19 cellular contexts compared by ENCODE assay signal in genomic region chr3:160459450-160459970, GRCh38. TPM values are rescaled to one million over a fixed set of nuclear protein-coding genes. Genes with fewer than 3 reads are reported as not detected.
DNase-seq lines count a peak whose midpoint lies in the region; ATAC-seq and TF ChIP-seq lines count a peak whose summit lies in the region.
"Had no signal": no experiment of that assay in that cellular context is flagged by ENCODE, and none has a peak within 500 bp of the region (broad histone marks: within the 10 kb centered on the region; RNA-seq: fewer than 3 reads in every experiment).

No MANE protein-coding gene starts in this region.

- CTCF ChIA-PET in HEK293 (lab: Yijun Ruan, JAX) = interaction anchor here (0.6 kb wide), 1 partner anchor 13 kb away, joined by 3 read pairs; no protein-coding TSS in a partner anchor

- H2BK15ac ChIP-seq in neuronal stem cell (ENCODE audit: low read length) = no peak overlapping the region

- H3K14ac ChIP-seq in neuronal stem cell (ENCODE audit: low read length) = no peak overlapping the region

- no peak overlapping the region for H3K4ac ChIP-seq in neuronal stem cell (ENCODE audit: low read length)

- no peak for TF ChIP-seq CTCF in HEK293 (tag by site-specific recombination; IDR thresholded peaks at IDR 0.05)
- TF ChIP-seq CTCF in upper lobe of right lung (IDR thresholded peaks at IDR 0.05) = no peak

- H3K4me3 Mint-ChIP-seq in activated T-helper 17 cell treated with anti-CD3 and anti-CD28 coated beads, Interleukin-2, amount 50 U/mL, for 72 hours = no peak overlapping the region
- H3K4me3 Mint-ChIP-seq: B cell; CD4-positive, CD25-positive, alpha-beta regulatory T cell; CD8-positive, alpha-beta T cell; GM23338; H9; HFFc6 had no signal

- H3K79me1 ChIP-seq in neuronal stem cell (ENCODE audit: low read depth, low read length) = no peaks in the 10 kb centered on the region

- no peak overlapping the region for H3K18ac ChIP-seq in neuronal stem cell (ENCODE audit: low read length)

- H3K36me3 ChIP-seq in HEK293 (ENCODE audit: control insufficient read depth in 2 of 2, insufficient read depth in 1 of 2, low read length in 2 of 2) (no peaks in the 10 kb centered on the region), neuronal stem cell (replicated peaks in 1 of 2; ENCODE audit: control insufficient read depth in 2 of 2, insufficient read depth in 2 of 2, low read length in 2 of 2) (no peaks in the 10 kb centered on the region), upper lobe of right lung (no peaks in the 10 kb centered on the region)
- H3K36me3 ChIP-seq: BLaER1 had no signal

- intact Hi-C loops in upper lobe of right lung (cut with DNase I) = no loop called here

- H4K8ac ChIP-seq in neuronal stem cell (ENCODE audit: low read depth, low read length) = no peak overlapping the region

- no peak for ATAC-seq in activated T-helper 17 cell treated with anti-CD3 and anti-CD28 coated beads, Interleukin-2, amount 50 U/mL, for 72 hours (replicated peaks)
- ATAC-seq in upper lobe of right lung = no peak
- ATAC-seq: CD8-positive, alpha-beta T cell; GM23338 had no signal

- no peaks in the 10 kb centered on the region for H3K4me1 Mint-ChIP-seq in activated T-helper 17 cell treated with anti-CD3 and anti-CD28 coated beads, Interleukin-2, amount 50 U/mL, for 72 hours
- H3K4me1 Mint-ChIP-seq: B cell had no signal

- H3K4me2 ChIP-seq in neuronal stem cell (ENCODE audit: insufficient read depth, low read length, poor library complexity, severe bottlenecking) = no peak overlapping the region
- H3K4me2 ChIP-seq: BLaER1, GM23338 had no signal

- peak overlapping the region; percentile 17 for H2AK5ac ChIP-seq in neuronal stem cell (ENCODE audit: low read depth, low read length)

- H2AFZ ChIP-seq in neuronal stem cell (ENCODE audit: low read length) = no peak overlapping the region
- H2AFZ ChIP-seq: GM23338 had no signal

- POLR2A ChIA-PET in HEK293 (lab: Yijun Ruan, JAX) = interaction anchor here (2.9 kb wide), 1 partner anchor 10 kb away, joined by 13 read pairs; the partner anchor contains the start of gene TRIM59

- no peak overlapping the region for H4K91ac ChIP-seq in neuronal stem cell (ENCODE audit: low read depth, low read length, poor library complexity)

- H2BK120ac ChIP-seq in neuronal stem cell (ENCODE audit: low read depth, low read length) = no peak overlapping the region

- H3K4me3 ChIP-seq in HEK293 (ENCODE audit: low read depth, low read length) (no peak overlapping the region), neuronal stem cell (ENCODE audit: low read length in 2 of 2) (no peak overlapping the region), upper lobe of right lung (no peak overlapping the region)
- H3K4me3 ChIP-seq: BLaER1, GM23338 had no signal

- WGBS in neuronal stem cell (ENCODE audit: extremely low coverage in 2 of 2, insufficient read length in 2 of 2, insufficient replicate concordance in 1 of 2), 2 donors = no CpG with 5 or more reads among the region's 9 CpGs

- H3K9ac ChIP-seq in neuronal stem cell (ENCODE audit: low read depth, low read length, poor library complexity) = no peak overlapping the region
- H3K9ac ChIP-seq: BLaER1 had no signal

- H3K9me3 ChIP-seq in HEK293 (ENCODE audit: control insufficient read depth, insufficient read depth, low read depth, low read length) (no peaks in the 10 kb centered on the region), neuronal stem cell (replicated peaks in 1 of 2; ENCODE audit: control insufficient read depth in 2 of 2, insufficient read depth in 1 of 2, low read depth in 1 of 2, low read length in 2 of 2) (peaks cover 2 to 3% of the 10 kb centered on the region in 2 donors), upper lobe of right lung (no peaks in the 10 kb centered on the region)
- H3K9me3 ChIP-seq: Caco-2 had no signal

- no peak overlapping the region for H3K23ac ChIP-seq in neuronal stem cell (ENCODE audit: low read depth, low read length, poor library complexity)

- H3K27ac ChIP-seq in HEK293 (ENCODE audit: extremely low read depth, low read depth, low read length) = no peak overlapping the region
- H3K27ac ChIP-seq in caudate nucleus (ENCODE audit: low read depth, low read length) = peak overlapping the region; percentile 73
- no peak overlapping the region for H3K27ac ChIP-seq in neuronal stem cell (replicated peaks; ENCODE audit: low read length)
- no peak overlapping the region for H3K27ac ChIP-seq in upper lobe of right lung
- H3K27ac ChIP-seq: 22Rv1, BLaER1, C4-2B had no signal

- DNase-seq in caudate nucleus (lab: John Stamatoyannopoulos, UW) (no peak), neuronal stem cell (ENCODE audit: low spot score) (no peak), upper lobe of right lung (no peak)
- no peak for DNase-seq in activated naive CD4-positive, alpha-beta T cell treated with Interleukin-2 at 50 U/mL for 16 hours
- DNase-seq: Caco-2; CD4-positive, CD25-positive, alpha-beta regulatory T cell; CD8-positive, alpha-beta T cell; DMS153; DND-41; H9; HFFc6 had no signal

- H3K4me1 ChIP-seq in HEK293 (ENCODE audit: control insufficient read depth, insufficient read depth, low read length) = no peaks in the 10 kb centered on the region
- no peaks in the 10 kb centered on the region for H3K4me1 ChIP-seq in neuronal stem cell (ENCODE audit: control insufficient read depth in 2 of 2, insufficient read depth in 1 of 2, low read depth in 1 of 2, low read length in 2 of 2)
- H3K4me1 ChIP-seq in upper lobe of right lung = no peaks in the 10 kb centered on the region
- H3K4me1 ChIP-seq: BLaER1, Caco-2 had no signal

- H3K27me3 Mint-ChIP-seq in activated T-helper 17 cell treated with anti-CD3 and anti-CD28 coated beads, Interleukin-2, amount 50 U/mL, for 72 hours = peaks cover 14% of the 10 kb centered on the region

- no peak overlapping the region for H2BK5ac ChIP-seq in neuronal stem cell (ENCODE audit: low read length)

- no peaks in the 10 kb centered on the region for H3K36me3 Mint-ChIP-seq in activated T-helper 17 cell treated with anti-CD3 and anti-CD28 coated beads, Interleukin-2, amount 50 U/mL, for 72 hours (ENCODE audit: low read depth)
- H3K36me3 Mint-ChIP-seq: CD4-positive, CD25-positive, alpha-beta regulatory T cell; CD8-positive, alpha-beta T cell had no signal

- H2BK12ac ChIP-seq in neuronal stem cell (ENCODE audit: low read length) = no peak overlapping the region

- H3K9me3 Mint-ChIP-seq in activated T-helper 17 cell treated with anti-CD3 and anti-CD28 coated beads, Interleukin-2, amount 50 U/mL, for 72 hours = no peaks in the 10 kb centered on the region
- H3K9me3 Mint-ChIP-seq: CD4-positive, CD25-positive, alpha-beta regulatory T cell; CD8-positive, alpha-beta T cell; HFFc6 had no signal

- H3K27ac Mint-ChIP-seq in activated T-helper 17 cell treated with anti-CD3 and anti-CD28 coated beads, Interleukin-2, amount 50 U/mL, for 72 hours = no peak overlapping the region
- H3K27ac Mint-ChIP-seq: B cell; CD4-positive, CD25-positive, alpha-beta regulatory T cell; CD8-positive, alpha-beta T cell; GM23338; HFFc6 had no signal

- no peaks in the 10 kb centered on the region for H3K27me3 ChIP-seq in neuronal stem cell (ENCODE audit: control insufficient read depth in 3 of 3, insufficient read depth in 3 of 3, low read depth in 1 of 3, low read length in 3 of 3)
- H3K27me3 ChIP-seq in upper lobe of right lung = no peaks in the 10 kb centered on the region
- H3K27me3 ChIP-seq: BLaER1 had no signal

TF ChIP-seq in HEK293, 187 proteins besides CTCF, POLR2A, EP300 and RAD21:
- TF ChIP-seq ZNF555 (tag by site-specific recombination; conservative IDR thresholded peaks at IDR 0.05) = no peak
- no peak for TF ChIP-seq ZNF792 (tag by site-specific recombination; IDR thresholded peaks at IDR 0.05)
- no peak for TF ChIP-seq ZNF629 (tag by site-specific recombination; IDR thresholded peaks at IDR 0.05)
- TF ChIP-seq GFI1B (tag by site-specific recombination; IDR thresholded peaks at IDR 0.05) = no peak
- no peak for TF ChIP-seq OSR2 (tag by site-specific recombination; IDR thresholded peaks at IDR 0.05)
- peak; percentile 51 for TF ChIP-seq ZNF623 (tag by site-specific recombination; IDR thresholded peaks at IDR 0.05)
- TF ChIP-seq ZNF747 (tag by site-specific recombination; IDR thresholded peaks at IDR 0.05) = no peak
- no peak for TF ChIP-seq ZNF239 (tag by site-specific recombination; IDR thresholded peaks at IDR 0.05)
- peak; percentile 99 for TF ChIP-seq ZNF610 (tag by site-specific recombination; IDR thresholded peaks at IDR 0.05; ENCODE audit: borderline replicate concordance)

RNA-seq across cellular contexts. Expression of gene TRIM59, which starts 9.9 kb away (rescaled TPM):
- 44.2 TPM for polyA plus RNA-seq in neuronal stem cell (2013, experiment 1 of 2)
- polyA plus RNA-seq in neuronal stem cell (2013, experiment 2 of 2) = 43.4 TPM
- total RNA-seq in activated T-helper 17 cell treated with anti-CD3 and anti-CD28 coated beads, Interleukin-2, amount 50 U/mL, for 72 hours = 10 to 100 TPM; 39.2 to 41.1 TPM
- 4.5 TPM for total RNA-seq in upper lobe of right lung
- total RNA-seq: H4 had no signal
